In genomic region chr3:146072061-146072460, GRCh38 we compare ENCODE assay signal across 26 cellular contexts.
DNase-seq lines count a peak whose midpoint lies in the region; ATAC-seq and TF ChIP-seq lines count a peak whose summit lies in the region.
"Had no signal": no experiment of that assay in that cellular context is flagged by ENCODE, and none has a peak within 500 bp of the region (broad histone marks: within the 10 kb centered on the region; RNA-seq: fewer than 3 reads in every experiment).

No MANE protein-coding gene starts in this region.

- peaks cover 42% of the 10 kb centered on the region for H3K36me3 ChIP-seq in ACC112 (ENCODE audit: insufficient read depth, low read length)
- peaks cover 38% of the 10 kb centered on the region for H3K36me3 ChIP-seq in left ventricle myocardium inferior
- H3K36me3 ChIP-seq in MM.1S (replicated peaks; ENCODE audit: insufficient read depth, low read length): no peaks in the 10 kb centered on the region
- H3K36me3 ChIP-seq: neutrophil, prostate gland had no signal

- H3K4me2 ChIP-seq in MM.1S (ENCODE audit: low read depth, low read length): no peak overlapping the region

- H3F3A ChIP-seq in MM.1S (ENCODE audit: insufficient read depth, low read length): no peaks in the 10 kb centered on the region

- intact Hi-C loops in left ventricle myocardium inferior (cut with micrococcal nuclease): no loop called here

- H3K27me3 ChIP-seq in ACC112 (ENCODE audit: insufficient read depth, low read length) (no peaks in the 10 kb centered on the region), left ventricle myocardium inferior (ENCODE audit: low read depth) (no peaks in the 10 kb centered on the region), MM.1S (replicated peaks; ENCODE audit: insufficient read depth, low read length) (no peaks in the 10 kb centered on the region)
- H3K27me3 ChIP-seq: body of pancreas, MG63, neutrophil had no signal

- TF ChIP-seq CTCF in left ventricle myocardium inferior (IDR thresholded peaks at IDR 0.05; ENCODE audit: borderline replicate concordance) (no peak), omental fat pad (IDR thresholded peaks at IDR 0.05) (no peak), MM.1S (IDR thresholded peaks at IDR 0.05; ENCODE audit: low read length) (no peak), foreskin fibroblast (IDR thresholded peaks at IDR 0.05; ENCODE audit: low read depth, low read length) (no peak)

- H3K4me1 ChIP-seq in ACC112 (ENCODE audit: control insufficient read depth, insufficient read depth, low read length, unreplicated experiment) (peaks cover 52% of the 10 kb centered on the region), left ventricle myocardium inferior (peaks cover 19% of the 10 kb centered on the region), MM.1S (ENCODE audit: low read length) (peaks cover 19% of the 10 kb centered on the region)
- H3K4me1 ChIP-seq: body of pancreas, prostate gland had no signal

- H3K9me3 ChIP-seq in left ventricle myocardium inferior (replicated peaks) (peaks cover 6% of the 10 kb centered on the region), MM.1S (replicated peaks; ENCODE audit: insufficient read depth, low read length) (no peaks in the 10 kb centered on the region)
- H3K9me3 ChIP-seq: body of pancreas, MG63, neutrophil, prostate gland had no signal

- no peaks in the 10 kb centered on the region for H4K20me1 ChIP-seq in MM.1S (ENCODE audit: insufficient read depth, low read length)

- no peaks in the 10 kb centered on the region for H3K9me2 ChIP-seq in MM.1S (replicated peaks; ENCODE audit: insufficient read depth, low read length)

- H3K27ac ChIP-seq in ACC112 (ENCODE audit: low read depth, low read length): peak overlapping the region; percentile 28
- H3K27ac ChIP-seq in left ventricle myocardium inferior (replicated peaks): peak overlapping the region; percentile 45
- no peak overlapping the region for H3K27ac ChIP-seq in MM.1S (ENCODE audit: low read length)
- H3K27ac ChIP-seq: body of pancreas, neutrophil, prostate gland had no signal

- H3K4me3 ChIP-seq in ACC112 (ENCODE audit: low read depth, low read length) (no peak overlapping the region), left ventricle myocardium inferior (no peak overlapping the region), MM.1S (ENCODE audit: low read length) (no peak overlapping the region), foreskin fibroblast (ENCODE audit: low read depth in 1 of 2, low read length in 2 of 2) (no peak overlapping the region)
- H3K4me3 ChIP-seq: body of pancreas, MG63, prostate gland had no signal

- ATAC-seq in omental fat pad (ENCODE audit: low FRiP score): peak; percentile 14
- ATAC-seq in HG02884 (IDR thresholded peaks at IDR 0.05; ENCODE audit: unreplicated experiment): no peak
- no peak for ATAC-seq in GM19455 (IDR thresholded peaks at IDR 0.05; ENCODE audit: unreplicated experiment)
- ATAC-seq: body of pancreas; stimulated activated memory B cell treated with anti-CD40 and anti-IgM and Interleukin-4, amounts not matched to agents 10 μg/mL and 1 μg/mL and 100 μg/mL, for 72 hours had no signal

- no peak overlapping the region for H2AFZ ChIP-seq in ACC112 (ENCODE audit: low read length, unreplicated experiment)
- no peak overlapping the region for H2AFZ ChIP-seq in MM.1S (ENCODE audit: low read length)

- no peak overlapping the region for H3K9ac ChIP-seq in MM.1S (ENCODE audit: low read length)

- DNase-seq in amniotic epithelial cell (ENCODE audit: low read depth) (peak; percentile 43), left ventricle myocardium inferior (no peak), omental fat pad (ENCODE audit: low spot score) (no peak), MM.1S (no peak), foreskin fibroblast (no peak)
- DNase-seq: activated CD4-positive, alpha-beta memory T cell treated with anti-CD3 and anti-CD28 coated beads, Interleukin-2, amount 10 ng/mL, durations not matched to agents 7 days and 5 days; activated CD8-positive, alpha-beta memory T cell treated with anti-CD3 and anti-CD28 coated beads, Interleukin-2, amount 50 U/mL, for 4 hours; activated naive CD4-positive, alpha-beta T cell treated with Interleukin-2 at 50 U/mL for 16 hours; body of pancreas; CD4-positive, alpha-beta T cell; DMS79 treated with DMSO at 0.1 percent for 48 hours; GDM1; immature natural killer cell; KBM-7; MG63; NCI-H1417 treated with DMSO at 0.1 percent for 48 hours; NCI-H2029 treated with DMSO at 0.1 percent for 48 hours; NCI-H524 treated with DMSO at 0.1 percent for 48 hours; SHP77; stimulated activated CD4-positive, alpha-beta T cell treated with anti-CD3 and anti-CD28 coated beads, Interleukin-15, amount 100 ng/mL, for 24 hours had no signal

- H3K79me2 ChIP-seq in ACC112 (ENCODE audit: control insufficient read depth, insufficient read depth, low read length, unreplicated experiment) (peaks cover 5% of the 10 kb centered on the region), MM.1S (ENCODE audit: low read length) (no peaks in the 10 kb centered on the region)
